In the genomic region with DNA sequence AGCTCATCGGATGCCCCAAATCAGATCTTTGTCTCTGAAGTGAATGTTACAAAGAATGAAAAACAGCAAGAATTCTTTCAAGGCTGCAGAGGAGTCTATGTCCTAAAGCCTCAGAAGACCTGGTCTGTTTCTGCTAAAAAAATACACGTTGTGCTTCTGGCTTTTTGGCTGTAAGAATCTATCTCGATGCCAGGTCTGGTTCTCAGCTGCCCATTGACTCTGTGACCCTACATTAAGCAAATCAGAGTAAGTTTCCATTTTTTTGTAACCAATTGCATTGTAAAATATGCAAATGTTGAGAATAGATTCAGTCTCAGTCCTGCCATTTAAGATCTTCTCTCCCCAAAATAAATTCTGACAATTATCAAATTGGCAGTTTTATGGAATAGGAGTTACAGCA, we compare ENCODE assay signal across 21 cellular contexts.
DNase-seq lines count a peak whose midpoint lies in the region; ATAC-seq and TF ChIP-seq lines count a peak whose summit lies in the region.
"Had no signal": no experiment of that assay in that cellular context is flagged by ENCODE, and none has a peak within 500 bp of the region (broad histone marks: within the 10 kb centered on the region; RNA-seq: fewer than 3 reads in every experiment).

No MANE protein-coding gene starts in this region.

- POLR2A ChIA-PET in activated CD8-positive, alpha-beta T cell treated with anti-CD3 and anti-CD28 coated beads for 36 hours (lab: Charles Lee) = no interaction called here

- no peak overlapping the region for H3K4me3 ChIP-seq in fibroblast of villous mesenchyme (ENCODE audit: low read depth, low read length)
- H3K4me3 ChIP-seq in osteoblast (ENCODE audit: insufficient read depth, low read length) = no peak overlapping the region
- no peak overlapping the region for H3K4me3 ChIP-seq in dorsolateral prefrontal cortex
- H3K4me3 ChIP-seq: A549; BLaER1 treated with 17β-estradiol and CSF1 and Interleukin-3, amounts not matched to agents 10 nM and 100 nM; MG63; SJCRH30 had no signal

- no peak overlapping the region for H3K4me2 ChIP-seq in osteoblast (ENCODE audit: insufficient read depth, low read length)
- H3K4me2 ChIP-seq: A549; BLaER1 treated with 17β-estradiol and CSF1 and Interleukin-3, amounts not matched to agents 10 nM and 100 nM had no signal

- H3K36me3 ChIP-seq in osteoblast (ENCODE audit: insufficient read depth, low read length) = no peaks in the 10 kb centered on the region
- H3K36me3 ChIP-seq: BLaER1 treated with 17β-estradiol and CSF1 and Interleukin-3, amounts not matched to agents 10 nM and 100 nM; MG63; SJCRH30 had no signal

- intact Hi-C loops in left ventricle myocardium superior (cut with micrococcal nuclease) = no loop called here
- intact Hi-C loops in left cardiac atrium (cut with DNase I) = no loop called here
- intact Hi-C loops in activated CD8-positive, alpha-beta T cell treated with anti-CD3 and anti-CD28 coated beads for 36 hours (cut with micrococcal nuclease) = no loop called here
- intact Hi-C loops in dorsolateral prefrontal cortex (cut with DNase I) = no loop called here

- CTCF ChIA-PET in activated CD8-positive, alpha-beta T cell treated with anti-CD3 and anti-CD28 coated beads for 36 hours (lab: Charles Lee) = no interaction called here

- H3K27ac ChIP-seq in osteoblast (ENCODE audit: low read depth, low read length) = no peak overlapping the region
- H3K27ac ChIP-seq in dorsolateral prefrontal cortex = no peak overlapping the region
- H3K27ac ChIP-seq: A549; BLaER1 treated with 17β-estradiol and CSF1 and Interleukin-3, amounts not matched to agents 10 nM and 100 nM; SJCRH30 had no signal

- H3K36me3 Mint-ChIP-seq in activated CD8-positive, alpha-beta T cell treated with anti-CD3 and anti-CD28 coated beads for 36 hours (ENCODE audit: low read depth) = no peaks in the 10 kb centered on the region

- no peaks in the 10 kb centered on the region for H4K20me1 ChIP-seq in osteoblast (ENCODE audit: insufficient read depth, low read length)
- H4K20me1 ChIP-seq: BLaER1 treated with 17β-estradiol and CSF1 and Interleukin-3, amounts not matched to agents 10 nM and 100 nM had no signal

- no peaks in the 10 kb centered on the region for H3K9me3 ChIP-seq in osteoblast (ENCODE audit: low read depth, low read length)
- H3K9me3 ChIP-seq: A549; BLaER1 treated with 17β-estradiol and CSF1 and Interleukin-3, amounts not matched to agents 10 nM and 100 nM had no signal

- TF ChIP-seq CTCF in fibroblast of villous mesenchyme (IDR thresholded peaks at IDR 0.05; ENCODE audit: insufficient read depth, low read depth, low read length) (no peak), osteoblast (IDR thresholded peaks at IDR 0.05; ENCODE audit: extremely low read depth, low read depth, low read length) (no peak), dorsolateral prefrontal cortex (IDR thresholded peaks at IDR 0.05 in 54 of 56, conservative IDR thresholded peaks at IDR 0.05 in 2 of 56; ENCODE audit: low read depth in 1 of 56, partially characterized antibody in 56 of 56) (no peak)
- no peak for TF ChIP-seq CTCF in activated CD8-positive, alpha-beta T cell treated with anti-CD3 and anti-CD28 coated beads for 36 hours (IDR thresholded peaks at IDR 0.05)

- ATAC-seq in left ventricle myocardium superior (peak; percentile 36), left cardiac atrium (no peak), GM21515 (IDR thresholded peaks at IDR 0.05; ENCODE audit: unreplicated experiment) (no peak)
- no peak for ATAC-seq in activated CD8-positive, alpha-beta T cell treated with anti-CD3 and anti-CD28 coated beads for 36 hours
- ATAC-seq: A549, HCT116 had no signal

- H3K27me3 ChIP-seq in osteoblast (ENCODE audit: insufficient read depth, low read length) (no peaks in the 10 kb centered on the region), dorsolateral prefrontal cortex (no peaks in the 10 kb centered on the region)
- H3K27me3 ChIP-seq: BLaER1 treated with 17β-estradiol and CSF1 and Interleukin-3, amounts not matched to agents 10 nM and 100 nM; MG63; SJCRH30 had no signal

- peaks cover 29% of the 10 kb centered on the region for H3K4me1 ChIP-seq in osteoblast (ENCODE audit: insufficient read depth, low read length)
- H3K4me1 ChIP-seq: BLaER1 treated with 17β-estradiol and CSF1 and Interleukin-3, amounts not matched to agents 10 nM and 100 nM had no signal

- H3K4me3 Mint-ChIP-seq in activated CD8-positive, alpha-beta T cell treated with anti-CD3 and anti-CD28 coated beads for 36 hours = no peak overlapping the region
- H3K4me3 Mint-ChIP-seq: CD4-positive, alpha-beta T cell had no signal

- H3K9me3 Mint-ChIP-seq in activated CD8-positive, alpha-beta T cell treated with anti-CD3 and anti-CD28 coated beads for 36 hours = peaks cover 3% of the 10 kb centered on the region

- H3K79me2 ChIP-seq in osteoblast (ENCODE audit: insufficient read depth, low read length) = no peaks in the 10 kb centered on the region

- H3K4me1 Mint-ChIP-seq in activated CD8-positive, alpha-beta T cell treated with anti-CD3 and anti-CD28 coated beads for 36 hours (ENCODE audit: low read depth) = no peaks in the 10 kb centered on the region

- H2AFZ ChIP-seq in osteoblast (ENCODE audit: low read length) = peak overlapping the region; percentile 27

- no peaks in the 10 kb centered on the region for H3K27me3 Mint-ChIP-seq in activated CD8-positive, alpha-beta T cell treated with anti-CD3 and anti-CD28 coated beads for 36 hours
- H3K27me3 Mint-ChIP-seq: CD4-positive, alpha-beta T cell had no signal

- DNase-seq in left ventricle myocardium superior (no peak), left cardiac atrium (no peak), fibroblast of villous mesenchyme (ENCODE audit: low read depth) (peak; percentile 75), osteoblast (ENCODE audit: insufficient read length, low spot score, missing footprints) (no peak), dorsolateral prefrontal cortex (no peak)
- DNase-seq in activated CD8-positive, alpha-beta T cell treated with anti-CD3 and anti-CD28 coated beads for 36 hours = no peak
- DNase-seq: AML-193; CD4-positive, alpha-beta T cell; DMS53; GOT3; KBM-7; MG63; NCI-H2029; NCI-H446; NCI-H524 treated with DMSO at 0.1 percent for 48 hours; NCI-H774; SJCRH30 had no signal

- no peak overlapping the region for H3K27ac Mint-ChIP-seq in activated CD8-positive, alpha-beta T cell treated with anti-CD3 and anti-CD28 coated beads for 36 hours
- H3K27ac Mint-ChIP-seq: CD4-positive, alpha-beta T cell had no signal
